ENCODE assay signal across 10 cellular contexts in genomic region chr1:174883361-174883760, GRCh38.
DNase-seq lines count a peak whose midpoint lies in the region; ATAC-seq, FAIRE-seq and TF ChIP-seq lines count a peak whose summit lies in the region.
"Had no signal": no experiment of that assay in that cellular context is flagged by ENCODE, and none has a peak within 500 bp of the region (broad histone marks: within the 10 kb centered on the region; RNA-seq: fewer than 3 reads in every experiment).

No MANE protein-coding gene starts in this region.

- H2AFZ ChIP-seq in GM12878 (ENCODE audit: control insufficient read depth, low read depth, low read length), result no peak overlapping the region

- no peak for TF ChIP-seq POLR2A in GM12878 (IDR thresholded peaks at IDR 0.05; ENCODE audit: low read depth, low read length)
- no peak for TF ChIP-seq POLR2A in H54 (IDR thresholded peaks at IDR 0.05; ENCODE audit: low read depth, low read length)

- in situ Hi-C loops in GM12878 (cut with MboI), result no loop called here

- FAIRE-seq in GM12878 (lab: Jason Lieb, UNC) (no peak), H54 (lab: Jason Lieb, UNC) (no peak)

- no peak overlapping the region for H3K27ac Mint-ChIP-seq in activated CD4-positive, alpha-beta T cell treated with anti-CD3 and anti-CD28 coated beads, Interleukin-2, amount 10 ng/mL, durations not matched to agents 7 days and 5 days

- H3K9ac ChIP-seq in GM12878 (ENCODE audit: control insufficient read depth, insufficient read depth, low read length), result no peak overlapping the region

- no peaks in the 10 kb centered on the region for H3K4me1 Mint-ChIP-seq in activated CD4-positive, alpha-beta T cell treated with anti-CD3 and anti-CD28 coated beads, Interleukin-2, amount 10 ng/mL, durations not matched to agents 7 days and 5 days

- H3K4me3 Mint-ChIP-seq in activated CD4-positive, alpha-beta T cell treated with anti-CD3 and anti-CD28 coated beads, Interleukin-2, amount 10 ng/mL, durations not matched to agents 7 days and 5 days, result no peak overlapping the region

- no peaks in the 10 kb centered on the region for H3K9me3 Mint-ChIP-seq in activated CD4-positive, alpha-beta T cell treated with anti-CD3 and anti-CD28 coated beads, Interleukin-2, amount 10 ng/mL, durations not matched to agents 7 days and 5 days

- no peaks in the 10 kb centered on the region for H3K27me3 ChIP-seq in GM12878 (replicated peaks in 1 of 2; ENCODE audit: control insufficient read depth in 2 of 2, insufficient read depth in 2 of 2, low read length in 1 of 2)

- H3K9me3 ChIP-seq in GM12878 (replicated peaks; ENCODE audit: control insufficient read depth, insufficient read depth, low read length) (no peaks in the 10 kb centered on the region), mucosa of descending colon (no peaks in the 10 kb centered on the region)

- no peaks in the 10 kb centered on the region for H4K20me1 ChIP-seq in GM12878 (ENCODE audit: control insufficient read depth, insufficient read depth)

- peak; percentile 7 for DNase-seq in DMS53 treated with DMSO at 0.1 percent for 48 hours (lab: John Stamatoyannopoulos, UW; ENCODE audit: unreplicated experiment)
- peak; percentile 17 for DNase-seq in LNCaP clone FGC (ENCODE audit: low read depth)
- no peak for DNase-seq in GM12878 (ENCODE audit: low read depth, low spot score)
- no peak for DNase-seq in mucosa of descending colon
- no peak for DNase-seq in H54 (ENCODE audit: insufficient read length, low spot score)
- no peak for DNase-seq in activated CD4-positive, alpha-beta T cell treated with anti-CD3 and anti-CD28 coated beads, Interleukin-2, amount 10 ng/mL, durations not matched to agents 7 days and 5 days
- DNase-seq in CD1c-positive myeloid dendritic cell (ENCODE audit: extremely low spot score), result no peak
- DNase-seq: islet precursor cell had no signal

- no peaks in the 10 kb centered on the region for H3K79me2 ChIP-seq in GM12878 (ENCODE audit: control insufficient read depth, insufficient read depth, low read length)

- POLR2A ChIA-PET in GM12878 (lab: Charles Lee), result interaction anchor here (0.6 to 1.6 kb wide), 2 partner anchors 74 to 140 kb away, joined by 4 to 5 read pairs; no protein-coding TSS in a partner anchor
- POLR2A ChIA-PET in activated CD4-positive, alpha-beta T cell treated with anti-CD3 and anti-CD28 coated beads, Interleukin-2, amount 10 ng/mL, durations not matched to agents 7 days and 5 days (lab: Charles Lee), result no interaction called here

- BruUV-seq in GM12878 (replicated peaks; lab: Mats Ljungman, UMichigan), result no TSS peak

- SMC1A ChIA-PET in GM12878 (lab: Charles Lee; ENCODE audit: uncharacterized antibody, unreplicated experiment), result interaction anchor here (0.9 to 2.8 kb wide), 15 partner anchors 68 to 242 kb away, joined by 3 to 11 read pairs (median 4); partner anchors contain the start of gene MRPS14

- intact Hi-C loops in GM12878 (cut with micrococcal nuclease; ENCODE audit: unreplicated experiment) (loop anchor here (1.0 to 10.0 kb wide), 4 partner anchors 44 to 241 kb away; no protein-coding TSS in a partner anchor), mucosa of descending colon (cut with DNase I, micrococcal nuclease) (no loop called here)

- TF ChIP-seq CTCF in LNCaP clone FGC (IDR thresholded peaks at IDR 0.05; ENCODE audit: control insufficient read depth, extremely low read depth, insufficient read depth), result peak; percentile 24; the same call in 1 of the 2 replicates
- TF ChIP-seq CTCF in GM12878 (IDR thresholded peaks at IDR 0.05 in 2 of 3, conservative IDR thresholded peaks at IDR 0.05 in 1 of 3; ENCODE audit: control insufficient read depth in 2 of 3, extremely low read depth in 1 of 3, insufficient read depth in 1 of 3, low read depth in 3 of 3, low read length in 3 of 3), result peak in 2 of 3 experiments; percentile 10 to 46; a peak in 2 of 6 replicates
- no peak for TF ChIP-seq CTCF in mucosa of descending colon (IDR thresholded peaks at IDR 0.05)

- CTCF ChIA-PET in GM12878 (lab: Yijun Ruan, JAX), result interaction anchor here (0.9 to 4.0 kb wide), 10 partner anchors 44 to 261 kb away, joined by 3 to 30 read pairs (median 4); partner anchors contain the start of gene CACYBP
- CTCF ChIA-PET in activated CD4-positive, alpha-beta T cell treated with anti-CD3 and anti-CD28 coated beads, Interleukin-2, amount 10 ng/mL, durations not matched to agents 7 days and 5 days (lab: Charles Lee), result no interaction called here

- H3K4me3 ChIP-seq in LNCaP clone FGC (ENCODE audit: low read depth, low read length), result no peak overlapping the region
- no peak overlapping the region for H3K4me3 ChIP-seq in GM12878
- no peak overlapping the region for H3K4me3 ChIP-seq in mucosa of descending colon
- H3K4me3 ChIP-seq: SK-N-MC had no signal

- H3K27me3 Mint-ChIP-seq in activated CD4-positive, alpha-beta T cell treated with anti-CD3 and anti-CD28 coated beads, Interleukin-2, amount 10 ng/mL, durations not matched to agents 7 days and 5 days, result no peaks in the 10 kb centered on the region

- RAD21 ChIA-PET in GM12878 (lab: Charles Lee; ENCODE audit: unreplicated experiment), result interaction anchor here (0.7 to 2.5 kb wide), 13 partner anchors 9 to 115 kb away, joined by 3 to 14 read pairs (median 4); no protein-coding TSS in a partner anchor

- ATAC-seq in GM12878, result peak; percentile 43; the same call in 2 of the 3 replicates
- ATAC-seq in mucosa of descending colon, result peak; percentile 56
- ATAC-seq in HG02759 (IDR thresholded peaks at IDR 0.05; ENCODE audit: unreplicated experiment), result no peak

- WGBS in GM12878 (ENCODE audit: insufficient coverage, insufficient replicate concordance, low lambda C conversion rate, missing lambda C conversion rate), result 100% methylated on average over 1 of the region's 1 CpG

- no peak overlapping the region for H3K4me2 ChIP-seq in GM12878 (ENCODE audit: control insufficient read depth, insufficient read depth)

- H3K36me3 ChIP-seq in GM12878 (ENCODE audit: control insufficient read depth in 2 of 2, insufficient read depth in 2 of 2, low read length in 1 of 2), result no peaks in the 10 kb centered on the region; a peak in 1 of 4 replicates
- no peaks in the 10 kb centered on the region for H3K36me3 ChIP-seq in mucosa of descending colon (ENCODE audit: low read depth)

- peak; percentile 44; the same call in 1 of the 2 replicates for TF ChIP-seq RAD21 in GM12878 (IDR thresholded peaks at IDR 0.05; ENCODE audit: insufficient read depth, low read depth, low read length)

- H3K27ac ChIP-seq in GM12878 (ENCODE audit: control insufficient read depth, insufficient read depth), result no peak overlapping the region
- H3K27ac ChIP-seq: SK-N-MC had no signal

- no peaks in the 10 kb centered on the region for H3K36me3 Mint-ChIP-seq in activated CD4-positive, alpha-beta T cell treated with anti-CD3 and anti-CD28 coated beads, Interleukin-2, amount 10 ng/mL, durations not matched to agents 7 days and 5 days (ENCODE audit: low read depth)

- no peak for TF ChIP-seq EP300 in GM12878 (IDR thresholded peaks at IDR 0.05; ENCODE audit: borderline replicate concordance in 1 of 2, control insufficient read depth in 1 of 2, low read depth in 2 of 2, low read length in 2 of 2)

- H3K4me1 ChIP-seq in GM12878 (ENCODE audit: control insufficient read depth, insufficient read depth, low read length) (no peaks in the 10 kb centered on the region), mucosa of descending colon (ENCODE audit: low read depth) (peaks cover 5% of the 10 kb centered on the region)

TF ChIP-seq in GM12878, 131 proteins besides CTCF, POLR2A, EP300 and RAD21:
- peak; percentile 32; the same call in 1 of the 2 replicates for TF ChIP-seq SMC3 (IDR thresholded peaks at IDR 0.05; ENCODE audit: borderline replicate concordance, low read length)
- no peak for TF ChIP-seq GATAD2B (conservative IDR thresholded peaks at IDR 0.05; ENCODE audit: low read depth)

Comparison
In these comparisons a context has a peak if more than half of its experiments do, and no peak if none do; other contexts are left out.
1. DNase-seq: peak in DMS53 treated with DMSO at 0.1 percent for 48 hours (single experiment) and LNCaP clone FGC (single experiment); none in GM12878 (single experiment), mucosa of descending colon (0 of 3), H54 (single experiment), activated CD4-positive, alpha-beta T cell treated with anti-CD3 and anti-CD28 coated beads, Interleukin-2, amount 10 ng/mL, durations not matched to agents 7 days and 5 days (single experiment) and CD1c-positive myeloid dendritic cell (single experiment).